8 cellular contexts compared by ENCODE assay signal in genomic region chrX:40167240-40168182, GRCh38.
A peak's percentile ranks its signal among the peaks of the same experiment; 100 is the strongest.
DNase-seq lines count a peak whose midpoint lies in the region; ATAC-seq lines count a peak whose summit lies in the region.

No MANE protein-coding gene starts in this region.

- peak overlapping the region; percentile 83 for H3K4me2 ChIP-seq in BLaER1

- H3K4me3 ChIP-seq in BLaER1 = peak overlapping the region; percentile 59

- H4K20me1 ChIP-seq in BLaER1 = no peaks in the 10 kb centered on the region

- DNase-seq in NCI-H1092 (lab: John Stamatoyannopoulos, UW) (peak; percentile 63), cerebellum (ENCODE audit: low spot score) (peak; percentile 23), middle frontal gyrus (ENCODE audit: extremely low spot score, low spot score) (peak; percentile 27), DMS114 treated with DMSO at 0.1 percent for 48 hours (lab: John Stamatoyannopoulos, UW; ENCODE audit: unreplicated experiment) (no peak)
- DNase-seq in effector CD8-positive, alpha-beta T cell (lab: John Stamatoyannopoulos, UW) = no peak

- peaks cover 22% of the 10 kb centered on the region for H3K9me3 ChIP-seq in BLaER1

- H3K4me1 ChIP-seq in BLaER1 = peaks cover 85% of the 10 kb centered on the region

- no peaks in the 10 kb centered on the region for H3K36me3 ChIP-seq in BLaER1

- H3K27ac ChIP-seq in BLaER1 = peak overlapping the region; percentile 99

- no peaks in the 10 kb centered on the region for H3K27me3 ChIP-seq in BLaER1

- peak overlapping the region; percentile 78 for H3K9ac ChIP-seq in BLaER1

- ATAC-seq in GM19035 (IDR thresholded peaks at IDR 0.05; ENCODE audit: unreplicated experiment) = no peak
- ATAC-seq in GM19397 (IDR thresholded peaks at IDR 0.05; ENCODE audit: unreplicated experiment) = no peak

Comparison
In these comparisons a context has a peak if more than half of its experiments do, and no peak if none do; other contexts are left out.
1. DNase-seq: peak in NCI-H1092 (single experiment), cerebellum (single experiment) and middle frontal gyrus (single experiment); none in effector CD8-positive, alpha-beta T cell (single experiment) and DMS114 treated with DMSO at 0.1 percent for 48 hours (single experiment).